In the genomic region with DNA sequence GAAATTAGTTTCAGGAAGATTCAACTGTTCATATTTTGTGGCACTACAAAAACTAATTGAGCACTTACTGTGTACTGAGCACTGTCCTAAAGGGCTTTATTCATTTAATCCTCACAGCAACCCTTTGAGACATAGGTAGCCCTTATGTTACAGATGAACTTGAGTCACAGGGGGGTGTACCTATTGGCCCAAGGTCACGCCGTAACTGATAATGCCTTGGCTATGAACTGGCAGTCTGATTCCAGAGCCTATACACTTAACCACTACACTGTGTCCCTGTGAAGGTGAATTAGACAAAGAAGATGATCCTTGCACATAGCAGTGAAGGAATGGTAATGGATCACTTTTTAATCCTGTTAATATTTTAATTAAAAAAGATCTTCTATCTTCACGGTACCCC, we compare ENCODE assay signal across 19 cellular contexts.
"Had no signal": no experiment of that assay in that cellular context is flagged by ENCODE, and none has a peak within 500 bp of the region (broad histone marks: within the 10 kb centered on the region; RNA-seq: fewer than 3 reads in every experiment).

No MANE protein-coding gene starts in this region.

- H2AFZ ChIP-seq: hepatocyte, parathyroid adenoma had no signal

- H3K27me3 Mint-ChIP-seq: naive thymus-derived CD8-positive, alpha-beta T cell; type B pancreatic cell had no signal

- H3K9ac ChIP-seq: parathyroid adenoma had no signal

- H3K27me3 ChIP-seq: colonic mucosa, esophagus squamous epithelium, gastroesophageal sphincter, hepatocyte, thyroid gland had no signal

- ATAC-seq: gastroesophageal sphincter; left cardiac atrium; mucosa of descending colon; naive thymus-derived CD8-positive, alpha-beta T cell; sciatic nerve had no signal

- H3K4me1 ChIP-seq: colonic mucosa, parathyroid adenoma, prostate gland had no signal

- H3K4me3 ChIP-seq: colonic mucosa, esophagus squamous epithelium, gastroesophageal sphincter, hepatocyte, left ventricle myocardium inferior, mucosa of descending colon, prostate gland, thyroid gland had no signal

- H3K27ac Mint-ChIP-seq: type B pancreatic cell had no signal

- H3K9me3 ChIP-seq: colonic mucosa, esophagus squamous epithelium, gastroesophageal sphincter, left ventricle myocardium inferior, mucosa of descending colon, prostate gland, thyroid gland had no signal

- H3K9me3 Mint-ChIP-seq: naive thymus-derived CD8-positive, alpha-beta T cell; type B pancreatic cell had no signal

- H3K4me3 Mint-ChIP-seq: naive thymus-derived CD8-positive, alpha-beta T cell; type B pancreatic cell had no signal

- H3K4me2 ChIP-seq: hepatocyte had no signal

- DNase-seq: colonic mucosa; dermis blood vessel endothelial cell; esophagus squamous epithelium; foreskin fibroblast; kidney; left cardiac atrium; left ventricle myocardium inferior; mucosa of descending colon; naive thymus-derived CD8-positive, alpha-beta T cell; nucleus accumbens; stimulated activated CD4-positive, alpha-beta T cell treated with anti-CD3 and anti-CD28 coated beads, Interleukin-2, amount 100 ng/mL, for 48 hours; stimulated activated naive CD4-positive, alpha-beta T cell treated with Interleukin-2 at 50 U/mL for 16 hours; thyroid gland had no signal

- H3K36me3 ChIP-seq: colonic mucosa, prostate gland had no signal

- H3K27ac ChIP-seq: colonic mucosa, esophagus squamous epithelium, gastroesophageal sphincter, hepatocyte, left ventricle myocardium inferior, parathyroid adenoma, prostate gland, thyroid gland had no signal
